In the genomic region with DNA sequence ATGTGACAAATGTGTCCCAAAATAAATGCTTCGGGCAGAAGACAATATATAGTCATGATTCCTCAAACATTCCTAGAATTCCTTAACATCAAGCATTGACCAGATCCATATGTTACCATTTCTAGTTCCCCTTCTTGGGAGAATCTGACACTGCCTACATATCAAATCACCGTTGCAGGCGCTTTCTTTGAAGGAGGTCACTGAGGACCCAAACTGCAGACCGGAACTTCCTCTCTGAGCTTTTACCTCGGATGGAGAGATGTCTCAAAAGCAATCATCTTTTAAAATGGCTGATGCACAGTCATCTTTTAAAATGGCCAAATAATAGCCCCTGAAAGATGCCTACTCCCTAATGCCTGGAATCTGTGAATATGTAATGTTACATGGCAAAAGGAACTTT, we compare ENCODE assay signal across 1 cellular context.
TF ChIP-seq lines count a peak whose summit lies in the region.

No MANE protein-coding gene starts in this region.

TF ChIP-seq in H1, 55 proteins besides CTCF, POLR2A, EP300 and RAD21 (continued from another document):
- TF ChIP-seq SRF (IDR thresholded peaks at IDR 0.05; ENCODE audit: low read depth, low read length) = no peak
